ENCODE assay signal across 27 cellular contexts in genomic region chr1:111717450-111717849, GRCh38. TPM values are rescaled to one million over a fixed set of nuclear protein-coding genes. Genes with fewer than 3 reads are reported as not detected.
"Had no signal": no experiment of that assay in that cellular context is flagged by ENCODE, and none has a peak within 500 bp of the region (broad histone marks: within the 10 kb centered on the region; RNA-seq: fewer than 3 reads in every experiment).

No MANE protein-coding gene starts in this region.

- DNase-seq: activated CD4-positive, alpha-beta T cell treated with anti-CD3 and anti-CD28 coated beads, Interleukin-2, amount 10 ng/mL, durations not matched to agents 24 days and 14 days; activated CD8-positive, alpha-beta T cell treated with anti-CD3 and anti-CD28 coated beads, Interleukin-2, amount 10 ng/mL, durations not matched to agents 7 days and 5 days; activated naive CD4-positive, alpha-beta T cell; amniotic stem cell; endodermal cell; foreskin keratinocyte; heart left ventricle; midbrain; naive thymus-derived CD4-positive, alpha-beta T cell; nucleus accumbens; pancreas; sigmoid colon; small intestine; stimulated activated CD4-positive, alpha-beta T cell treated with anti-CD3 and anti-CD28 coated beads, Interleukin-4, amount 100 ng/mL, for 24 hours; stomach; T-helper 9 cell; tibial artery; upper lobe of right lung had no signal

- H3K4me3 Mint-ChIP-seq: activated CD4-positive, alpha-beta T cell treated with anti-CD3 and anti-CD28 coated beads, Interleukin-2, amount 10 ng/mL, durations not matched to agents 24 days and 14 days; activated CD8-positive, alpha-beta T cell treated with anti-CD3 and anti-CD28 coated beads, Interleukin-2, amount 10 ng/mL, durations not matched to agents 7 days and 5 days; central memory CD8-positive, alpha-beta T cell; dendritic cell treated with granulocyte-macrophage colony-stimulating factor and Interleukin-4, amounts not matched to agents 40 ng/mL and 50 ng/mL, for 4 days; endodermal cell; naive thymus-derived CD4-positive, alpha-beta T cell; stimulated activated memory B cell treated with anti-CD40 and anti-IgM and Interleukin-4, amounts not matched to agents 10 μg/mL and 1 μg/mL and 100 μg/mL, for 72 hours had no signal

- FAIRE-seq: pancreas, small intestine, TTC549 had no signal

- H3K9me3 Mint-ChIP-seq: activated CD4-positive, alpha-beta T cell treated with anti-CD3 and anti-CD28 coated beads, Interleukin-2, amount 10 ng/mL, durations not matched to agents 24 days and 14 days; central memory CD8-positive, alpha-beta T cell; dendritic cell treated with granulocyte-macrophage colony-stimulating factor and Interleukin-4, amounts not matched to agents 40 ng/mL and 50 ng/mL, for 4 days; endodermal cell; naive thymus-derived CD4-positive, alpha-beta T cell; stimulated activated memory B cell treated with anti-CD40 and anti-IgM and Interleukin-4, amounts not matched to agents 10 μg/mL and 1 μg/mL and 100 μg/mL, for 72 hours had no signal

- H3K27me3 Mint-ChIP-seq: activated CD4-positive, alpha-beta T cell treated with anti-CD3 and anti-CD28 coated beads, Interleukin-2, amount 10 ng/mL, durations not matched to agents 24 days and 14 days; central memory CD8-positive, alpha-beta T cell; dendritic cell treated with granulocyte-macrophage colony-stimulating factor and Interleukin-4, amounts not matched to agents 40 ng/mL and 50 ng/mL, for 4 days; naive thymus-derived CD4-positive, alpha-beta T cell; stimulated activated memory B cell treated with anti-CD40 and anti-IgM and Interleukin-4, amounts not matched to agents 10 μg/mL and 1 μg/mL and 100 μg/mL, for 72 hours had no signal

- H3K27ac ChIP-seq: breast epithelium, esophagus muscularis mucosa, foreskin keratinocyte, heart left ventricle, pancreas, psoas muscle, sigmoid colon, stomach, suprapubic skin, tibial artery, upper lobe of right lung, VCaP had no signal

- H3K27ac Mint-ChIP-seq: activated CD4-positive, alpha-beta T cell treated with anti-CD3 and anti-CD28 coated beads, Interleukin-2, amount 10 ng/mL, durations not matched to agents 24 days and 14 days; activated CD8-positive, alpha-beta T cell treated with anti-CD3 and anti-CD28 coated beads, Interleukin-2, amount 10 ng/mL, durations not matched to agents 7 days and 5 days; dendritic cell treated with granulocyte-macrophage colony-stimulating factor and Interleukin-4, amounts not matched to agents 40 ng/mL and 50 ng/mL, for 4 days; endodermal cell; stimulated activated memory B cell treated with anti-CD40 and anti-IgM and Interleukin-4, amounts not matched to agents 10 μg/mL and 1 μg/mL and 100 μg/mL, for 72 hours had no signal

RNA-seq across cellular contexts. Expression of gene INKA2, which starts 21.7 kb away (rescaled TPM):
- polyA plus RNA-seq: naive thymus-derived CD4-positive, alpha-beta T cell had no signal
